Comparison of ENCODE assay signal across 8 cellular contexts in the genomic region with DNA sequence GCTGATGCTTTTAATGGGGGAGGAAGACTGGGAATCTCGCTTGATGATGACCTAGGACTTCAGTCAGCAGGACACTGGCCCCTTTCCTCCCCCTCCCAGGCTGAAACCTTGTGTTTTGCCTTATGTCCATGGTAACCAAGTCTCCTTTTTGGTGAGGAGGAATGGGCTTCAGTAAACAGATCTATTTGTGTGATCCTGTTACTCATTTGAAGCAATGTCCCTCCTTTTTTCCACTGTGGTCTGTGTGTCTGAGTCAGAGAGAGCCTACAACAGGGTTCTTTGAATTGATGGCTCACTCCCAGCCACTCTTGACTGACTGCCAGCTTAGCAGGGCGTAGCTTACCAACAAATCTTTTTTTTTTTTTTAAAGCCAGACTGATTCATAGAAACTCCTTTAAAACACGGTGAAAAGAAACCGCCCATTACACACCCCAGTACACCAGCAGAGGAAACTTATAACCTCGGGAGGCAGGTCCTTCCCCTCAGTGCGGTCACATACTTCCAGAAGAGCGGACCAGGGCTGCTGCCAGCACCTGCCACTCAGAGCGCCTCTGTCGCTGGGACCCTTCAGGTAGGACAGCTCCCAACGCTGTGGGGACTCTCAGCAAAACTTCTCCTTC. TPM values are rescaled to one million over a fixed set of nuclear protein-coding genes. Genes with fewer than 3 reads are reported as not detected.
DNase-seq lines count a peak whose midpoint lies in the region; TF ChIP-seq lines count a peak whose summit lies in the region.

A gene with protein sequence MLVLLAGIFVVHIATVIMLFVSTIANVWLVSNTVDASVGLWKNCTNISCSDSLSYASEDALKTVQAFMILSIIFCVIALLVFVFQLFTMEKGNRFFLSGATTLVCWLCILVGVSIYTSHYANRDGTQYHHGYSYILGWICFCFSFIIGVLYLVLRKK (plus strand): TSS at position 425 of the 620 bp plus-strand sequence. CDS start 14,785 bp downstream, outside the sequence.

- H3F3A ChIP-seq in MM.1S (ENCODE audit: insufficient read depth, low read length), result no peaks in the 10 kb centered on the region

- no peaks in the 10 kb centered on the region for H3K9me2 ChIP-seq in MM.1S (replicated peaks; ENCODE audit: insufficient read depth, low read length)

- H3K9me3 ChIP-seq in MM.1S (replicated peaks; ENCODE audit: insufficient read depth, low read length), result no peaks in the 10 kb centered on the region

- H2AFZ ChIP-seq in MM.1S (ENCODE audit: low read length), result peak within 1 kb of the TSS; percentile 57

- H3K79me2 ChIP-seq in MM.1S (ENCODE audit: low read length), result no peaks in the 10 kb centered on the region

- no peaks in the 10 kb centered on the region for H4K20me1 ChIP-seq in MM.1S (ENCODE audit: insufficient read depth, low read length)

- DNase-seq in ELR (ENCODE audit: low read depth) (peak; percentile 100), H4 (ENCODE audit: low spot score) (peak; percentile 99), MM.1S (peak; percentile 80), dedifferentiated amniotic fluid mesenchymal stem cell (ENCODE audit: extremely low spot score) (peak; percentile 99), lung microvascular endothelial cell (ENCODE audit: low read depth in 2 of 2) (peak; percentile 95 to 100), cortex of kidney (lab: John Stamatoyannopoulos, UW) (no peak)
- DNase-seq in activated CD4-positive, alpha-beta T cell treated with anti-CD3 and anti-CD28 coated beads, Interleukin-2, amount 50 U/mL, for 1 hour, result peak; percentile 63
- DNase-seq in stimulated activated CD4-positive, alpha-beta T cell treated with anti-CD3 and anti-CD28 coated beads, TNF-alpha, amount 100 ng/mL, for 48 hours (ENCODE audit: low read depth in 3 of 3), result peak; percentile 56 to 74 (median 65)

- no peaks in the 10 kb centered on the region for H3K36me3 ChIP-seq in MM.1S (replicated peaks; ENCODE audit: insufficient read depth, low read length)

- peak within 1 kb of the TSS; percentile 50 for H3K9ac ChIP-seq in MM.1S (ENCODE audit: low read length)

- H3K4me1 ChIP-seq in MM.1S (ENCODE audit: low read length), result peaks cover 12% of the 10 kb centered on the region

- peak within 1 kb of the TSS; percentile 53 for H3K4me3 ChIP-seq in MM.1S (ENCODE audit: low read length)

- peak within 1 kb of the TSS; percentile 74 for H3K4me2 ChIP-seq in MM.1S (ENCODE audit: low read depth, low read length)

- H3K27me3 ChIP-seq in MM.1S (replicated peaks; ENCODE audit: insufficient read depth, low read length), result no peaks in the 10 kb centered on the region

- H3K27ac ChIP-seq in MM.1S (ENCODE audit: low read length), result peak within 1 kb of the TSS; percentile 41; the same call in 1 of the 2 replicates

- no peak for TF ChIP-seq CTCF in MM.1S (IDR thresholded peaks at IDR 0.05; ENCODE audit: low read length)

RNA-seq across cellular contexts. Expression of the gene that starts here (rescaled TPM):
- 44.5 and 97.8 TPM in 2 replicates for total RNA-seq in H4 (2014; rRNA removed; shearing (Covaris generic))
- total RNA-seq in lung microvascular endothelial cell, result 58.4 and 83.3 TPM in 2 replicates
